In genomic region chr2:69382547-69382946, GRCh38 we compare ENCODE assay signal across 16 cellular contexts. TPM values are rescaled to one million over a fixed set of nuclear protein-coding genes. Genes with fewer than 3 reads are reported as not detected.
DNase-seq lines count a peak whose midpoint lies in the region; ATAC-seq and TF ChIP-seq lines count a peak whose summit lies in the region.
"Had no signal": no experiment of that assay in that cellular context is flagged by ENCODE, and none has a peak within 500 bp of the region (broad histone marks: within the 10 kb centered on the region; RNA-seq: fewer than 3 reads in every experiment).

No MANE protein-coding gene starts in this region.

- no peak for TF ChIP-seq CTCF in colonic mucosa (IDR thresholded peaks at IDR 0.05)
- TF ChIP-seq CTCF in progenitor cell of endocrine pancreas (IDR thresholded peaks at IDR 0.05; ENCODE audit: unreplicated experiment), result no peak
- no peak for TF ChIP-seq CTCF in glutamatergic neuron (IDR thresholded peaks at IDR 0.05; ENCODE audit: partially characterized antibody, unreplicated experiment)

- no peak for ATAC-seq in activated CD4-positive, alpha-beta T cell treated with anti-CD3 and anti-CD28 coated beads for 36 hours
- ATAC-seq: heart left ventricle had no signal

- H3K9me3 ChIP-seq in colonic mucosa, result no peaks in the 10 kb centered on the region
- H3K9me3 ChIP-seq: heart left ventricle, tibial artery had no signal

- CTCF ChIA-PET in activated CD4-positive, alpha-beta T cell treated with anti-CD3 and anti-CD28 coated beads for 36 hours (lab: Charles Lee), result no interaction called here

- no peaks in the 10 kb centered on the region for H3K27me3 ChIP-seq in colonic mucosa
- H3K27me3 ChIP-seq: heart left ventricle, tibial artery had no signal

- no peak for DNase-seq in activated CD4-positive, alpha-beta T cell treated with anti-CD3 and anti-CD28 coated beads for 36 hours
- no peak for DNase-seq in activated CD4-positive, alpha-beta T cell treated with anti-CD3 and anti-CD28 coated beads, Interleukin-2, amount 50 U/mL, for 1 hour
- peak; percentile 77 for DNase-seq in HT-29 (ENCODE audit: low spot score)
- DNase-seq in colonic mucosa, result peak; percentile 35
- DNase-seq in progenitor cell of endocrine pancreas (ENCODE audit: low spot score, unreplicated experiment), result no peak
- no peak for DNase-seq in NCI-H1417 (lab: John Stamatoyannopoulos, UW)
- no peak for DNase-seq in glutamatergic neuron
- no peak for DNase-seq in NCI-H1092 (lab: John Stamatoyannopoulos, UW)
- DNase-seq: activated naive CD4-positive, alpha-beta T cell treated with anti-CD3 and anti-CD28 coated beads for 36 hours; central memory CD4-positive, alpha-beta T cell; heart left ventricle; kidney glomerular epithelial cell; stimulated activated CD4-positive, alpha-beta T cell treated with anti-CD3 and anti-CD28 coated beads, Interleukin-1b, Interleukin-23, amount 100 ng/mL, for 48 hours; tibial artery had no signal

- H3K9ac ChIP-seq in colonic mucosa (ENCODE audit: low read depth in 2 of 2, low read length in 2 of 2), result peak overlapping the region in 1 of 2 donors; percentile 63

- H3K4me3 ChIP-seq in colonic mucosa, result no peak overlapping the region
- H3K4me3 ChIP-seq: heart left ventricle, SK-N-MC, tibial artery had no signal

- peak overlapping the region; percentile 75 for H3K27ac ChIP-seq in colonic mucosa
- H3K27ac ChIP-seq: 22Rv1, heart left ventricle, SK-N-MC, tibial artery had no signal

- intact Hi-C loops in activated CD4-positive, alpha-beta T cell treated with anti-CD3 and anti-CD28 coated beads for 36 hours (cut with DNase I, micrococcal nuclease), result loop anchor here in 1 of 2 experiments (2.0 to 10.0 kb wide), 3 partner anchors 332 to 872 kb away; partner anchors contain the start of gene PCYOX1
- intact Hi-C loops in colonic mucosa (cut with DNase I), result no loop called here

- H3K36me3 Mint-ChIP-seq in activated CD4-positive, alpha-beta T cell treated with anti-CD3 and anti-CD28 coated beads for 36 hours (ENCODE audit: low read depth), result peaks cover 19% of the 10 kb centered on the region
- H3K36me3 Mint-ChIP-seq in progenitor cell of endocrine pancreas (ENCODE audit: insufficient read depth), result peaks cover 12% of the 10 kb centered on the region
- no peaks in the 10 kb centered on the region for H3K36me3 Mint-ChIP-seq in glutamatergic neuron (ENCODE audit: unreplicated experiment)

- peaks cover 52% of the 10 kb centered on the region for H3K4me1 Mint-ChIP-seq in activated CD4-positive, alpha-beta T cell treated with anti-CD3 and anti-CD28 coated beads for 36 hours
- H3K4me1 Mint-ChIP-seq in progenitor cell of endocrine pancreas (ENCODE audit: low read depth) (peaks cover 20% of the 10 kb centered on the region), glutamatergic neuron (ENCODE audit: low read depth, unreplicated experiment) (peaks cover 2% of the 10 kb centered on the region)

- H3K9me3 Mint-ChIP-seq in activated CD4-positive, alpha-beta T cell treated with anti-CD3 and anti-CD28 coated beads for 36 hours (ENCODE audit: low read depth), result no peaks in the 10 kb centered on the region
- no peaks in the 10 kb centered on the region for H3K9me3 Mint-ChIP-seq in progenitor cell of endocrine pancreas (ENCODE audit: low read depth)
- peaks cover 2% of the 10 kb centered on the region for H3K9me3 Mint-ChIP-seq in glutamatergic neuron (ENCODE audit: unreplicated experiment)
- H3K9me3 Mint-ChIP-seq: activated naive CD4-positive, alpha-beta T cell treated with anti-CD3 and anti-CD28 coated beads for 36 hours had no signal

- H3K4me1 ChIP-seq in colonic mucosa, result peaks cover 6% of the 10 kb centered on the region

- no peak overlapping the region for H3K4me3 Mint-ChIP-seq in activated CD4-positive, alpha-beta T cell treated with anti-CD3 and anti-CD28 coated beads for 36 hours
- H3K4me3 Mint-ChIP-seq in progenitor cell of endocrine pancreas (ENCODE audit: low read depth) (no peak overlapping the region), glutamatergic neuron (ENCODE audit: unreplicated experiment) (no peak overlapping the region)
- H3K4me3 Mint-ChIP-seq: activated naive CD4-positive, alpha-beta T cell treated with anti-CD3 and anti-CD28 coated beads for 36 hours had no signal

- POLR2A ChIA-PET in activated CD4-positive, alpha-beta T cell treated with anti-CD3 and anti-CD28 coated beads for 36 hours (lab: Charles Lee), result interaction anchor here (0.5 kb wide), 1 partner anchor 649 kb away, joined by 5 read pairs; no protein-coding TSS in a partner anchor

- H3K27ac Mint-ChIP-seq in activated CD4-positive, alpha-beta T cell treated with anti-CD3 and anti-CD28 coated beads for 36 hours, result peak overlapping the region; percentile 52
- H3K27ac Mint-ChIP-seq in progenitor cell of endocrine pancreas (peak overlapping the region; percentile 53), glutamatergic neuron (ENCODE audit: unreplicated experiment) (no peak overlapping the region)
- H3K27ac Mint-ChIP-seq: activated naive CD4-positive, alpha-beta T cell treated with anti-CD3 and anti-CD28 coated beads for 36 hours had no signal

- H3K36me3 ChIP-seq in colonic mucosa, result no peaks in the 10 kb centered on the region
- H3K36me3 ChIP-seq: heart left ventricle, tibial artery had no signal

- H3K27me3 Mint-ChIP-seq in activated CD4-positive, alpha-beta T cell treated with anti-CD3 and anti-CD28 coated beads for 36 hours, result no peaks in the 10 kb centered on the region
- no peaks in the 10 kb centered on the region for H3K27me3 Mint-ChIP-seq in progenitor cell of endocrine pancreas
- no peaks in the 10 kb centered on the region for H3K27me3 Mint-ChIP-seq in glutamatergic neuron (ENCODE audit: unreplicated experiment)

RNA-seq across cellular contexts. Expression of gene GFPT1, which starts 4.5 kb away (rescaled TPM):
- total RNA-seq in activated CD4-positive, alpha-beta T cell treated with anti-CD3 and anti-CD28 coated beads for 36 hours, result 10 to 100 TPM; 31.0 to 36.1 TPM
- 20.5 and 21.5 TPM in 2 replicates for total RNA-seq in HT-29 (2014; rRNA removed; shearing (Covaris generic))
- total RNA-seq in colonic mucosa, result 100 to 1,000 TPM; 218 to 289 TPM
- 50.9 and 51.9 TPM in 2 replicates for total RNA-seq in progenitor cell of endocrine pancreas
- total RNA-seq in glutamatergic neuron (ENCODE audit: unreplicated experiment), result 39.3 TPM

RNA-seq across cellular contexts. Expression of gene NFU1, which starts 54.7 kb away (rescaled TPM):
- total RNA-seq in activated CD4-positive, alpha-beta T cell treated with anti-CD3 and anti-CD28 coated beads for 36 hours, result 10 to 100 TPM; 30.0 to 34.3 TPM
- 13.1 and 16.6 TPM in 2 replicates for total RNA-seq in HT-29 (2014; rRNA removed; shearing (Covaris generic))
- total RNA-seq in colonic mucosa, result 10 to 100 TPM; 58.4 to 62.0 TPM
- total RNA-seq in progenitor cell of endocrine pancreas, result 41.6 and 44.1 TPM in 2 replicates
- 40.0 TPM for total RNA-seq in glutamatergic neuron (ENCODE audit: unreplicated experiment)

Comparison
In these comparisons a context has a peak if more than half of its experiments do, and no peak if none do; other contexts are left out.
1. DNase-seq: peak in HT-29 (single experiment) and colonic mucosa (single experiment); none in activated CD4-positive, alpha-beta T cell treated with anti-CD3 and anti-CD28 coated beads for 36 hours (single experiment), activated CD4-positive, alpha-beta T cell treated with anti-CD3 and anti-CD28 coated beads, Interleukin-2, amount 50 U/mL, for 1 hour (single experiment), progenitor cell of endocrine pancreas (single experiment), NCI-H1417 (0 of 3), glutamatergic neuron (single experiment) and NCI-H1092 (single experiment).